15 cellular contexts compared by ENCODE assay signal in the genomic region with DNA sequence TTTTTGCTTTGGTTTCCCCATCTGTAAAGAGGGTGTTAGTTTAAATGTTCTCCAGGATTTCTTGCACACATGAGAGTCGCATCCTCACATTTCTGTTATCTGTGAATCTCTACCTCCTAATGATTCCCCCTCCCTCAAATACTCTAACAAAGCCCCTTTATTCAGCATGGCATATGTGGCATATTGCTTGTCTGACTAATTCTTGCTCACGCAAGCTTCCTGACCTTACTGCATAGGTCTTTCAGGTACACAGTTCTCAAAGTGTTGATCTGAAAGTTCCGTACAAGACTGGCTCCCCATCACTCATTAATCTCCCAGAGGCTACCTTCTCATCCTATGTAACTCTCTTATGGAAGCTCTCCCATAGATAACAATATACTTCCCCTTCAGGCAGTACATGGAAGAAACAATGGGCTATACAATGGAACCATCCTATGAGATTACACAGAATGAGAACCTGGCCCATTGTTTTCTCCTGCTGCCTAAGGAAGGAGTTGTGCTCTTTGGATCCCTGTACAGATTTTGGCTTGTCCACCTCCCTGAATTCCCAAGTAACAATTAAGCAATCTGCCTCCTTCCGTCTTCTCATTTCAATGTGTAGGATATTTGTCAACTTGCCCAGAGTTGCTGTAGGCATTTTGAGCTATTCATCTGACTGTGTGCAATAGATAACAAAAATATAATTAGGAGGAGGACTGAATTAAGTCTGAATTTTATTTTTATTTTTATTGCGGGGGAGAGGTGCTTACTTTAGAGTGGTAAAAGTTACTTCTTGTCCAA. TPM values are rescaled to one million over a fixed set of nuclear protein-coding genes. Genes with fewer than 3 reads are reported as not detected.
A peak's percentile ranks its signal among the peaks of the same experiment; 100 is the strongest.
DNase-seq lines count a peak whose midpoint lies in the region; ATAC-seq and TF ChIP-seq lines count a peak whose summit lies in the region.
"Had no signal": no experiment of that assay in that cellular context is flagged by ENCODE, and none has a peak within 500 bp of the region (broad histone marks: within the 10 kb centered on the region; RNA-seq: fewer than 3 reads in every experiment).

No MANE protein-coding gene starts in this region.

- H3K27me3 ChIP-seq in PC-3 (ENCODE audit: low read length) (no peaks in the 10 kb centered on the region), brain microvascular endothelial cell (replicated peaks) (no peaks in the 10 kb centered on the region)
- H3K27me3 ChIP-seq: BLaER1 had no signal

- no TSS peak for BruUV-seq in Calu3 (replicated peaks; lab: Mats Ljungman, UMichigan)
- no TSS peak for BruUV-seq in PC-3 (replicated peaks; lab: Mats Ljungman, UMichigan)

- intact Hi-C loops in Calu3 (cut with micrococcal nuclease; ENCODE audit: unreplicated experiment), result no loop called here
- intact Hi-C loops in PC-3 (cut with micrococcal nuclease), result no loop called here
- intact Hi-C loops in left colon (cut with DNase I, micrococcal nuclease), result no loop called here

- H3K9me3 ChIP-seq in PC-3 (ENCODE audit: low read length), result no peaks in the 10 kb centered on the region
- H3K9me3 ChIP-seq: BLaER1, Caco-2 had no signal

- peaks cover 66% of the 10 kb centered on the region for H3K36me3 ChIP-seq in PC-3 (ENCODE audit: low read depth, low read length)
- no peaks in the 10 kb centered on the region for H3K36me3 ChIP-seq in brain microvascular endothelial cell (replicated peaks)
- H3K36me3 ChIP-seq: BLaER1 had no signal

- peaks cover 70% of the 10 kb centered on the region for H3K4me1 Mint-ChIP-seq in Calu3 (ENCODE audit: low read depth, unreplicated experiment)
- H3K4me1 Mint-ChIP-seq in stimulated activated naive CD8-positive, alpha-beta T cell treated with anti-CD3 and anti-CD28 coated beads, Interleukin-15, amount 100 ng/mL, for 72 hours, result peaks cover 19% of the 10 kb centered on the region

- in situ Hi-C loops in brain microvascular endothelial cell (cut with HindIII; ENCODE audit: low pct_ligation_motif_present, low sequenced_read_pairs), result no loop called here

- H3K79me2 ChIP-seq in PC-3 (ENCODE audit: low read length), result peaks cover 76% of the 10 kb centered on the region

- peaks cover 5% of the 10 kb centered on the region for H3F3A ChIP-seq in PC-3 (ENCODE audit: low read length, unreplicated experiment)

- no peak overlapping the region for H3K9ac ChIP-seq in PC-3 (ENCODE audit: low read length)
- H3K9ac ChIP-seq: BLaER1 had no signal

- H3K27ac ChIP-seq in PC-3 (ENCODE audit: low read length) (peak overlapping the region; percentile 8), brain microvascular endothelial cell (no peak overlapping the region)
- H3K27ac ChIP-seq: BLaER1 had no signal

- H3K27ac Mint-ChIP-seq in Calu3 (ENCODE audit: unreplicated experiment), result peak overlapping the region; percentile 54
- no peak overlapping the region for H3K27ac Mint-ChIP-seq in stimulated activated naive CD8-positive, alpha-beta T cell treated with anti-CD3 and anti-CD28 coated beads, Interleukin-15, amount 100 ng/mL, for 72 hours

- H3K27me3 Mint-ChIP-seq in Calu3 (ENCODE audit: unreplicated experiment), result no peaks in the 10 kb centered on the region
- peaks cover 7% of the 10 kb centered on the region for H3K27me3 Mint-ChIP-seq in stimulated activated naive CD8-positive, alpha-beta T cell treated with anti-CD3 and anti-CD28 coated beads, Interleukin-15, amount 100 ng/mL, for 72 hours

- H3K36me3 Mint-ChIP-seq in Calu3 (ENCODE audit: insufficient read depth, unreplicated experiment), result peaks cover 31% of the 10 kb centered on the region
- H3K36me3 Mint-ChIP-seq: CD8-positive, alpha-beta memory T cell had no signal

- DNase-seq in Calu3, result no peak
- DNase-seq in PC-3, result peak; percentile 30
- peak; percentile 30 for DNase-seq in epithelial cell of esophagus (ENCODE audit: low read depth)
- no peak for DNase-seq in left colon
- DNase-seq in DMS53 (lab: John Stamatoyannopoulos, UW), result no peak
- no peak for DNase-seq in stimulated activated naive CD8-positive, alpha-beta T cell treated with anti-CD3 and anti-CD28 coated beads, Interleukin-15, amount 100 ng/mL, for 72 hours
- DNase-seq in NCI-H1417 (lab: John Stamatoyannopoulos, UW), result no peak
- no peak for DNase-seq in brain microvascular endothelial cell
- DNase-seq: 8988T; AML-193; Caco-2; CD8-positive, alpha-beta memory T cell had no signal

- no peaks in the 10 kb centered on the region for H3K9me3 Mint-ChIP-seq in Calu3 (ENCODE audit: low read depth, unreplicated experiment)
- H3K9me3 Mint-ChIP-seq in stimulated activated naive CD8-positive, alpha-beta T cell treated with anti-CD3 and anti-CD28 coated beads, Interleukin-15, amount 100 ng/mL, for 72 hours, result no peaks in the 10 kb centered on the region
- H3K9me3 Mint-ChIP-seq: CD8-positive, alpha-beta memory T cell had no signal

- peak overlapping the region; percentile 6 for H3K4me3 Mint-ChIP-seq in Calu3 (ENCODE audit: low read depth, unreplicated experiment)
- H3K4me3 Mint-ChIP-seq in stimulated activated naive CD8-positive, alpha-beta T cell treated with anti-CD3 and anti-CD28 coated beads, Interleukin-15, amount 100 ng/mL, for 72 hours, result no peak overlapping the region
- H3K4me3 Mint-ChIP-seq: CD8-positive, alpha-beta memory T cell had no signal

- POLR2A ChIA-PET in PC-3 (lab: Charles Lee; ENCODE audit: unreplicated experiment), result no interaction called here

- H2AFZ ChIP-seq in PC-3 (ENCODE audit: low read length), result no peak overlapping the region

- CTCF ChIA-PET in Calu3 (lab: Charles Lee) (interaction anchor here (1.3 to 1.4 kb wide), 3 partner anchors 10 to 66 kb away, joined by 3 to 5 read pairs (median 3); no protein-coding TSS in a partner anchor), PC-3 (lab: Charles Lee) (no interaction called here)

- H3K9me2 ChIP-seq in PC-3 (replicated peaks; ENCODE audit: low read length), result no peaks in the 10 kb centered on the region

- H3K4me2 ChIP-seq in PC-3 (ENCODE audit: low read length), result no peak overlapping the region
- H3K4me2 ChIP-seq: BLaER1 had no signal

- ATAC-seq in PC-3, result no peak
- ATAC-seq in left colon, result peak; percentile 18
- no peak for ATAC-seq in stimulated activated naive CD8-positive, alpha-beta T cell treated with anti-CD3 and anti-CD28 coated beads, Interleukin-15, amount 100 ng/mL, for 72 hours
- ATAC-seq: HepG2 had no signal

- no peaks in the 10 kb centered on the region for H4K20me1 ChIP-seq in PC-3 (ENCODE audit: low read length)
- H4K20me1 ChIP-seq: BLaER1 had no signal

- H3K4me1 ChIP-seq in PC-3 (ENCODE audit: insufficient read depth, low read length), result peaks cover 60% of the 10 kb centered on the region

- no peak for TF ChIP-seq CTCF in Calu3 (IDR thresholded peaks at IDR 0.05; ENCODE audit: unreplicated experiment)
- no peak for TF ChIP-seq CTCF in PC-3 (conservative IDR thresholded peaks at IDR 0.05; ENCODE audit: low read depth, low read length)
- no peak for TF ChIP-seq CTCF in epithelial cell of esophagus (IDR thresholded peaks at IDR 0.05; ENCODE audit: insufficient read depth, low read depth, low read length, missing control alignments)
- no peak for TF ChIP-seq CTCF in brain microvascular endothelial cell (IDR thresholded peaks at IDR 0.05; ENCODE audit: low read depth, low read length, missing control alignments)

- H3K4me3 ChIP-seq in PC-3 (ENCODE audit: low read length), result no peak overlapping the region
- H3K4me3 ChIP-seq in epithelial cell of esophagus (ENCODE audit: low read length), result no peak overlapping the region
- H3K4me3 ChIP-seq in brain microvascular endothelial cell (ENCODE audit: low read depth, low read length), result no peak overlapping the region
- H3K4me3 ChIP-seq: BLaER1 had no signal

RNA-seq across cellular contexts. Expression of a gene that starts 51.0 kb away (rescaled TPM):
- 81.5 and 85.8 TPM in 2 replicates for total RNA-seq in Calu3 (2022)
- 208 and 250 TPM in 2 replicates for total RNA-seq in PC-3 (2014; rRNA removed)
- total RNA-seq in left colon, result 100 to 1,000 TPM in 1 of 2 donors, 10 to 100 TPM in 1; 91.2 to 143 TPM
- total RNA-seq: H1 had no signal

Comparison
In these comparisons a context has a peak if more than half of its experiments do, and no peak if none do; other contexts are left out.
1. DNase-seq: peak in PC-3 (single experiment) and epithelial cell of esophagus (single experiment); none in Calu3 (single experiment), left colon (0 of 2), DMS53 (single experiment), stimulated activated naive CD8-positive, alpha-beta T cell treated with anti-CD3 and anti-CD28 coated beads, Interleukin-15, amount 100 ng/mL, for 72 hours (0 of 2), NCI-H1417 (0 of 3) and brain microvascular endothelial cell (single experiment).